ENCODE assay signal across 12 cellular contexts in the genomic region with DNA sequence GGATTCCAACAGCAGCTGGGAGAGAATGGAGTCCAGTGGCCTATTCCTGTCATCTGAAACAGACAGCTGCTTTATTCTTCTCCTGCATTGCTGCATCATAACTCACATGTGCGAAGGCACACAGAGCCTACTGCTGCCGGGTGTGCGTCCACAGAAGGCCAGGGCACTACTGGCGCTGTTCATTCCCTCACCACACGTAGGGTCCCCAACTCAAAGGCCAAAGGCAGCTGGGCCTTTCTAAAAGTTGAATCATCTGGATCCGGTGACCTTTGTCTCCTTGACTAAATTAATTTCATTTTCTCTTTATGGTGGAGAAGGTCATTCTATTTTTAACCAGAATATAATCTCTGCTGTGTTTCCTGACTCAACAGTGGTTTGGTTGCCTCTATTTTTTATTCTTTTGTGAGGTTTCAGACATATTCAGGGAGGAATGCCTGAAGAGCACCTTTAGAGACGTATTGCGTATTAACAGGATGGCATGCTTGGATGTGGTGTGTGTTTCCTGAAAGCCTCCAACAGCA.
DNase-seq lines count a peak whose midpoint lies in the region; ATAC-seq lines count a peak whose summit lies in the region.
"Had no signal": no experiment of that assay in that cellular context is flagged by ENCODE, and none has a peak within 500 bp of the region (broad histone marks: within the 10 kb centered on the region; RNA-seq: fewer than 3 reads in every experiment).

No MANE protein-coding gene starts in this region.

- peak overlapping the region; percentile 6 for H3K27ac ChIP-seq in duodenal mucosa (ENCODE audit: low read depth, low read length)
- H3K27ac ChIP-seq: ovary, PC-9 had no signal

- H3K27me3 ChIP-seq in duodenal mucosa (ENCODE audit: control insufficient read depth in 1 of 2, insufficient read depth in 2 of 2, low read length in 2 of 2) = no peaks in the 10 kb centered on the region
- H3K27me3 ChIP-seq: ovary, tibial artery had no signal

- H3K36me3 ChIP-seq in duodenal mucosa (ENCODE audit: control insufficient read depth in 1 of 2, insufficient read depth in 2 of 2, low read length in 2 of 2) = no peaks in the 10 kb centered on the region
- H3K36me3 ChIP-seq: ovary had no signal

- H3K27me3 Mint-ChIP-seq in stimulated activated naive B cell treated with anti-CD40 and anti-IgM and Interleukin-4, amounts not matched to agents 10 μg/mL and 1 μg/mL and 100 μg/mL, for 72 hours = no peaks in the 10 kb centered on the region

- DNase-seq in activated CD4-positive, CD25-positive, alpha-beta regulatory T cell (lab: John Stamatoyannopoulos, UW) = no peak
- DNase-seq in stimulated activated naive B cell treated with anti-CD40 and anti-IgM and Interleukin-4, amounts not matched to agents 10 μg/mL and 1 μg/mL and 100 μg/mL, for 72 hours = no peak
- DNase-seq: ACHN, foreskin fibroblast, ovary, PC-9, tibial artery had no signal

- ATAC-seq in activated CD4-positive, CD25-positive, alpha-beta regulatory T cell treated with anti-CD3 and anti-CD28 coated beads, Interleukin-2, amount 50 U/mL, for 24 hours = peak; percentile 51 to 56
- ATAC-seq in stimulated activated naive B cell treated with anti-CD40 and anti-IgM and Interleukin-4, amounts not matched to agents 10 μg/mL and 1 μg/mL and 100 μg/mL, for 72 hours (replicated peaks) = peak; percentile 31 to 42
- ATAC-seq in HG03571 (IDR thresholded peaks at IDR 0.05; ENCODE audit: unreplicated experiment) = no peak
- no peak for ATAC-seq in GM18870 (IDR thresholded peaks at IDR 0.05; ENCODE audit: unreplicated experiment)
- ATAC-seq: HCT116 had no signal

- H3K4me1 Mint-ChIP-seq in stimulated activated naive B cell treated with anti-CD40 and anti-IgM and Interleukin-4, amounts not matched to agents 10 μg/mL and 1 μg/mL and 100 μg/mL, for 72 hours = peaks cover 7 to 27% of the 10 kb centered on the region in 2 donors

- H3K4me3 Mint-ChIP-seq in stimulated activated naive B cell treated with anti-CD40 and anti-IgM and Interleukin-4, amounts not matched to agents 10 μg/mL and 1 μg/mL and 100 μg/mL, for 72 hours = no peak overlapping the region

- no peak overlapping the region for H3K27ac Mint-ChIP-seq in stimulated activated naive B cell treated with anti-CD40 and anti-IgM and Interleukin-4, amounts not matched to agents 10 μg/mL and 1 μg/mL and 100 μg/mL, for 72 hours

- peaks cover 26 to 38% of the 10 kb centered on the region in 2 donors for H3K36me3 Mint-ChIP-seq in stimulated activated naive B cell treated with anti-CD40 and anti-IgM and Interleukin-4, amounts not matched to agents 10 μg/mL and 1 μg/mL and 100 μg/mL, for 72 hours

- H3K9ac ChIP-seq in duodenal mucosa (ENCODE audit: low read depth in 1 of 2, low read length in 2 of 2) = peak overlapping the region; percentile 15 to 22

- peaks cover 45 to 48% of the 10 kb centered on the region in 2 donors for H3K4me1 ChIP-seq in duodenal mucosa (ENCODE audit: control insufficient read depth in 1 of 2, insufficient read depth in 2 of 2, low read length in 2 of 2)

- no peaks in the 10 kb centered on the region for H3K9me3 Mint-ChIP-seq in stimulated activated naive B cell treated with anti-CD40 and anti-IgM and Interleukin-4, amounts not matched to agents 10 μg/mL and 1 μg/mL and 100 μg/mL, for 72 hours

- H3K4me3 ChIP-seq in duodenal mucosa (ENCODE audit: low read depth in 1 of 2, low read length in 2 of 2) = peak overlapping the region in 1 of 2 donors; percentile 14
- H3K4me3 ChIP-seq: ovary, PC-9, tibial artery had no signal

- no peaks in the 10 kb centered on the region for H3K9me3 ChIP-seq in duodenal mucosa (ENCODE audit: control insufficient read depth in 1 of 2, low read length in 2 of 2)
- H3K9me3 ChIP-seq: ovary, tibial artery had no signal

Comparison
In these comparisons a context has a peak if more than half of its experiments do, and no peak if none do; other contexts are left out.
1. ATAC-seq: peak in activated CD4-positive, CD25-positive, alpha-beta regulatory T cell treated with anti-CD3 and anti-CD28 coated beads, Interleukin-2, amount 50 U/mL, for 24 hours (2 of 2) and stimulated activated naive B cell treated with anti-CD40 and anti-IgM and Interleukin-4, amounts not matched to agents 10 μg/mL and 1 μg/mL and 100 μg/mL, for 72 hours (2 of 2); none in HG03571 (single experiment) and GM18870 (single experiment).